Comparison of ENCODE assay signal across 3 cellular contexts in genomic region chr9:123662057-123662776, GRCh38.
TF ChIP-seq lines count a peak whose summit lies in the region.

No MANE protein-coding gene starts in this region.

TF ChIP-seq in IMR-90, 13 proteins besides CTCF, POLR2A, EP300 and RAD21:
- TF ChIP-seq MAZ (IDR thresholded peaks at IDR 0.05; ENCODE audit: borderline replicate concordance, low read depth, low read length) (no peak), CHD1 (IDR thresholded peaks at IDR 0.05; ENCODE audit: low read depth, low read length) (no peak), MAFK (IDR thresholded peaks at IDR 0.05; ENCODE audit: low read depth, low read length) (peak; percentile 85), MXI1 (IDR thresholded peaks at IDR 0.05; ENCODE audit: borderline replicate concordance, low read depth, low read length) (no peak), RFX5 (IDR thresholded peaks at IDR 0.05; ENCODE audit: low read depth, low read length) (no peak), SMC3 (IDR thresholded peaks at IDR 0.05; ENCODE audit: low read depth, low read length) (no peak)

TF ChIP-seq in HepG2, 621 proteins besides CTCF, POLR2A, EP300 and RAD21:
- TF ChIP-seq MAFK (conservative IDR thresholded peaks at IDR 0.05 in 1 of 2, IDR thresholded peaks at IDR 0.05 in 1 of 2; ENCODE audit: low read length in 2 of 2) (peak; percentile 88 to 92), ZFP37 (CRISPR knock-in tag; IDR thresholded peaks at IDR 0.05; ENCODE audit: borderline replicate concordance) (no peak), MAFF (IDR thresholded peaks at IDR 0.05; ENCODE audit: low read depth, low read length) (peak; percentile 84), ZFP1 (CRISPR knock-in tag; IDR thresholded peaks at IDR 0.05) (0 out of 2 replicates have a peak, but pooled peaks have one; percentile 83)

TF ChIP-seq in GM23338, 12 proteins besides CTCF, POLR2A, EP300 and RAD21:
- TF ChIP-seq EZH2 (IDR thresholded peaks at IDR 0.05; ENCODE audit: low read depth, unreplicated experiment) (no peak), STAT1 (IDR thresholded peaks at IDR 0.05; ENCODE audit: unreplicated experiment) (no peak), ZNF114 (CRISPR knock-in tag; IDR thresholded peaks at IDR 0.05) (no peak), CREB1 (CRISPR knock-in tag; IDR thresholded peaks at IDR 0.05; ENCODE audit: low read depth) (no peak), NANOG (IDR thresholded peaks at IDR 0.05; ENCODE audit: borderline replicate concordance) (no peak), EZH2phosphoT487 (IDR thresholded peaks at IDR 0.05; ENCODE audit: unreplicated experiment) (no peak), JUNB (IDR thresholded peaks at IDR 0.05; ENCODE audit: unreplicated experiment) (no peak), REST (IDR thresholded peaks at IDR 0.05; ENCODE audit: unreplicated experiment) (no peak), ETS1 (IDR thresholded peaks at IDR 0.05) (no peak)
TF ChIP-seq in GM23338: peak in this region for 0.
